8 cellular contexts compared by ENCODE assay signal in genomic region chr3:182490601-182491485, GRCh38.
A peak's percentile ranks its signal among the peaks of the same experiment; 100 is the strongest.
DNase-seq lines count a peak whose midpoint lies in the region; ATAC-seq and TF ChIP-seq lines count a peak whose summit lies in the region.

No MANE protein-coding gene starts in this region.

- H4K20me1 ChIP-seq in OCI-LY3 (ENCODE audit: insufficient read depth, low read length) (no peaks in the 10 kb centered on the region), smooth muscle cell (ENCODE audit: low read depth) (no peaks in the 10 kb centered on the region)

- DNase-seq in DMS 273 treated with DMSO at 0.1 percent for 48 hours (lab: John Stamatoyannopoulos, UW): peak; percentile 20
- peak; percentile 34 for DNase-seq in LHCN-M2 (ENCODE audit: low read depth)
- peak; percentile 1 for DNase-seq in fibroblast of villous mesenchyme (ENCODE audit: low read depth)
- no peak for DNase-seq in smooth muscle cell (lab: John Stamatoyannopoulos, UW; ENCODE audit: unreplicated experiment)
- DNase-seq in stimulated activated naive B cell treated with anti-CD40 and anti-IgM and Interleukin-4, amounts not matched to agents 10 μg/mL and 1 μg/mL and 100 μg/mL, for 72 hours: no peak
- DNase-seq in activated T-cell treated with anti-CD3 and anti-CD28 coated beads for 4 hours: no peak
- DNase-seq in right cardiac atrium: no peak

- H3K27ac Mint-ChIP-seq in stimulated activated naive B cell treated with anti-CD40 and anti-IgM and Interleukin-4, amounts not matched to agents 10 μg/mL and 1 μg/mL and 100 μg/mL, for 72 hours: no peak overlapping the region

- no peak overlapping the region for H3K4me3 Mint-ChIP-seq in stimulated activated naive B cell treated with anti-CD40 and anti-IgM and Interleukin-4, amounts not matched to agents 10 μg/mL and 1 μg/mL and 100 μg/mL, for 72 hours

- H3K27me3 ChIP-seq in OCI-LY3 (ENCODE audit: low read depth, low read length) (no peaks in the 10 kb centered on the region), smooth muscle cell (ENCODE audit: low read depth) (no peaks in the 10 kb centered on the region), right cardiac atrium (ENCODE audit: control insufficient read depth, insufficient read depth) (no peaks in the 10 kb centered on the region)

- H3K4me1 ChIP-seq in OCI-LY3 (ENCODE audit: low read length): peaks cover 22% of the 10 kb centered on the region
- peaks cover 20% of the 10 kb centered on the region for H3K4me1 ChIP-seq in smooth muscle cell (ENCODE audit: low read depth)
- H3K4me1 ChIP-seq in right cardiac atrium (ENCODE audit: control insufficient read depth, insufficient read depth, low read length): no peaks in the 10 kb centered on the region

- no peaks in the 10 kb centered on the region for H3K36me3 ChIP-seq in OCI-LY3 (replicated peaks; ENCODE audit: low read depth, low read length)
- no peaks in the 10 kb centered on the region for H3K36me3 ChIP-seq in smooth muscle cell (ENCODE audit: low read depth)

- no peak overlapping the region for H3K9ac ChIP-seq in OCI-LY3 (ENCODE audit: low read length)
- H3K9ac ChIP-seq in smooth muscle cell (ENCODE audit: low read depth): no peak overlapping the region

- H3K79me2 ChIP-seq in OCI-LY3 (ENCODE audit: low read length) (no peaks in the 10 kb centered on the region), smooth muscle cell (ENCODE audit: low read depth) (no peaks in the 10 kb centered on the region)

- H3K9me3 ChIP-seq in OCI-LY3 (ENCODE audit: insufficient read depth, low read length) (no peaks in the 10 kb centered on the region), smooth muscle cell (replicated peaks; ENCODE audit: low read depth) (no peaks in the 10 kb centered on the region), right cardiac atrium (ENCODE audit: control insufficient read depth, low read length) (no peaks in the 10 kb centered on the region)

- H3K27ac ChIP-seq in OCI-LY3 (ENCODE audit: low read length) (no peak overlapping the region), smooth muscle cell (ENCODE audit: low read depth) (no peak overlapping the region), right cardiac atrium (ENCODE audit: low read length) (no peak overlapping the region)

- peak overlapping the region; percentile 55 for H3K4me2 ChIP-seq in OCI-LY3 (ENCODE audit: low read length)
- no peak overlapping the region for H3K4me2 ChIP-seq in smooth muscle cell

- H3K9me3 Mint-ChIP-seq in stimulated activated naive B cell treated with anti-CD40 and anti-IgM and Interleukin-4, amounts not matched to agents 10 μg/mL and 1 μg/mL and 100 μg/mL, for 72 hours: no peaks in the 10 kb centered on the region

- peak overlapping the region; percentile 87 for H2AFZ ChIP-seq in OCI-LY3 (ENCODE audit: low read depth, low read length)
- H2AFZ ChIP-seq in smooth muscle cell (ENCODE audit: low read depth): no peak overlapping the region

- 53% methylated on average over 10 of the region's 10 CpGs for WGBS in smooth muscle cell (ENCODE audit: low lambda C conversion rate)
- 50% methylated on average over 10 of the region's 10 CpGs for WGBS in right cardiac atrium

- no peaks in the 10 kb centered on the region for H3K4me1 Mint-ChIP-seq in stimulated activated naive B cell treated with anti-CD40 and anti-IgM and Interleukin-4, amounts not matched to agents 10 μg/mL and 1 μg/mL and 100 μg/mL, for 72 hours

- intact Hi-C loops in right cardiac atrium (cut with DNase I): no loop called here

- TF ChIP-seq CTCF in OCI-LY3 (IDR thresholded peaks at IDR 0.05; ENCODE audit: low read depth, low read length) (peak; percentile 71), fibroblast of villous mesenchyme (IDR thresholded peaks at IDR 0.05; ENCODE audit: insufficient read depth, low read depth, low read length) (no peak), smooth muscle cell (IDR thresholded peaks at IDR 0.05; ENCODE audit: borderline replicate concordance, insufficient read depth, poor library complexity, severe bottlenecking) (peak; percentile 48)

- no peaks in the 10 kb centered on the region for H3F3A ChIP-seq in smooth muscle cell (ENCODE audit: low read depth)

- H3K27me3 Mint-ChIP-seq in stimulated activated naive B cell treated with anti-CD40 and anti-IgM and Interleukin-4, amounts not matched to agents 10 μg/mL and 1 μg/mL and 100 μg/mL, for 72 hours: no peaks in the 10 kb centered on the region

- H3K4me3 ChIP-seq in OCI-LY3 (ENCODE audit: low read length): no peak overlapping the region
- H3K4me3 ChIP-seq in fibroblast of villous mesenchyme (ENCODE audit: low read depth, low read length): no peak overlapping the region
- no peak overlapping the region for H3K4me3 ChIP-seq in smooth muscle cell
- no peak overlapping the region for H3K4me3 ChIP-seq in right cardiac atrium (ENCODE audit: low read length)

- no peaks in the 10 kb centered on the region for H3K36me3 Mint-ChIP-seq in stimulated activated naive B cell treated with anti-CD40 and anti-IgM and Interleukin-4, amounts not matched to agents 10 μg/mL and 1 μg/mL and 100 μg/mL, for 72 hours

- no peak for ATAC-seq in stimulated activated naive B cell treated with anti-CD40 and anti-IgM and Interleukin-4, amounts not matched to agents 10 μg/mL and 1 μg/mL and 100 μg/mL, for 72 hours (replicated peaks)
- no peak for ATAC-seq in right cardiac atrium

Comparison
In these comparisons a context has a peak if more than half of its experiments do, and no peak if none do; other contexts are left out.
1. DNase-seq: peak in DMS 273 treated with DMSO at 0.1 percent for 48 hours (single experiment), LHCN-M2 (single experiment) and fibroblast of villous mesenchyme (single experiment); none in smooth muscle cell (single experiment), stimulated activated naive B cell treated with anti-CD40 and anti-IgM and Interleukin-4, amounts not matched to agents 10 μg/mL and 1 μg/mL and 100 μg/mL, for 72 hours (single experiment), activated T-cell treated with anti-CD3 and anti-CD28 coated beads for 4 hours (single experiment) and right cardiac atrium (0 of 3).